1 cellular context compared by ENCODE assay signal in the genomic region with DNA sequence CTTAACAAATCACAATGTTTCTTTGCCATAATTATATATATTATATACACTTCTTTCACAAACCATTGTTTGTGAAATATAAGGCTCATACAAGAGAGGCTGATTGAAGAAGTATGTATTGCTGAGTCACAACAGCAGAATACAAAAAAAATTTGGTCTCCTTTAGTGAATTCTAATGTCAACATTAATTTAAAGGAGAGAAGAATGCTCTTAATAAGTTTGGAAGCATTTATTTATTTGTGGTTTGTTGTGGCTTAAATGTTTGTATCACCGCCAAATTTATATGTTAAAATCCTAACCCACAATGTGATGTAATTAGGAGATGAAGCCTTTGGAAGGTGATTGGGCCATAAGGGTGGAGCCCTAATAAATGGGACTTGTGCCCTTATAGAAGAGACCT.
TF ChIP-seq lines count a peak whose summit lies in the region.

No MANE protein-coding gene starts in this region.

TF ChIP-seq in WTC11, 78 proteins besides CTCF, POLR2A, EP300 and RAD21:
- TF ChIP-seq IRF2 (CRISPR knock-in tag; IDR thresholded peaks at IDR 0.05; ENCODE audit: borderline replicate concordance, low read depth): no peak
- TF ChIP-seq PRRX2 (CRISPR knock-in tag; IDR thresholded peaks at IDR 0.05): no peak
- no peak for TF ChIP-seq USF1 (CRISPR knock-in tag; IDR thresholded peaks at IDR 0.05)
- TF ChIP-seq, protein P1, sequence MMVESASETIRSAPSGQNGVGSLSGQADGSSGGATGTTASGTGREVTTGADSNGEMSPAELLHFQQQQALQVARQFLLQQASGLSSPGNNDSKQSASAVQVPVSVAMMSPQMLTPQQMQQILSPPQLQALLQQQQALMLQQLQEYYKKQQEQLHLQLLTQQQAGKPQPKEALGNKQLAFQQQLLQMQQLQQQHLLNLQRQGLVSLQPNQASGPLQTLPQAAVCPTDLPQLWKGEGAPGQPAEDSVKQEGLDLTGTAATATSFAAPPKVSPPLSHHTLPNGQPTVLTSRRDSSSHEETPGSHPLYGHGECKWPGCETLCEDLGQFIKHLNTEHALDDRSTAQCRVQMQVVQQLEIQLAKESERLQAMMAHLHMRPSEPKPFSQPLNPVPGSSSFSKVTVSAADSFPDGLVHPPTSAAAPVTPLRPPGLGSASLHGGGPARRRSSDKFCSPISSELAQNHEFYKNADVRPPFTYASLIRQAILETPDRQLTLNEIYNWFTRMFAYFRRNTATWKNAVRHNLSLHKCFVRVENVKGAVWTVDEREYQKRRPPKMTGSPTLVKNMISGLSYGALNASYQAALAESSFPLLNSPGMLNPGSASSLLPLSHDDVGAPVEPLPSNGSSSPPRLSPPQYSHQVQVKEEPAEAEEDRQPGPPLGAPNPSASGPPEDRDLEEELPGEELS (CRISPR knock-in tag; IDR thresholded peaks at IDR 0.05): no peak
- no peak for TF ChIP-seq TEAD1 (CRISPR knock-in tag; IDR thresholded peaks at IDR 0.05)
- TF ChIP-seq, protein P2, sequence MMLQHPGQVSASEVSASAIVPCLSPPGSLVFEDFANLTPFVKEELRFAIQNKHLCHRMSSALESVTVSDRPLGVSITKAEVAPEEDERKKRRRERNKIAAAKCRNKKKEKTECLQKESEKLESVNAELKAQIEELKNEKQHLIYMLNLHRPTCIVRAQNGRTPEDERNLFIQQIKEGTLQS (CRISPR knock-in tag; conservative IDR thresholded peaks at IDR 0.05): no peak
- no peak for TF ChIP-seq KAT7 (CRISPR knock-in tag; IDR thresholded peaks at IDR 0.05; ENCODE audit: borderline replicate concordance)
- TF ChIP-seq, protein P3, sequence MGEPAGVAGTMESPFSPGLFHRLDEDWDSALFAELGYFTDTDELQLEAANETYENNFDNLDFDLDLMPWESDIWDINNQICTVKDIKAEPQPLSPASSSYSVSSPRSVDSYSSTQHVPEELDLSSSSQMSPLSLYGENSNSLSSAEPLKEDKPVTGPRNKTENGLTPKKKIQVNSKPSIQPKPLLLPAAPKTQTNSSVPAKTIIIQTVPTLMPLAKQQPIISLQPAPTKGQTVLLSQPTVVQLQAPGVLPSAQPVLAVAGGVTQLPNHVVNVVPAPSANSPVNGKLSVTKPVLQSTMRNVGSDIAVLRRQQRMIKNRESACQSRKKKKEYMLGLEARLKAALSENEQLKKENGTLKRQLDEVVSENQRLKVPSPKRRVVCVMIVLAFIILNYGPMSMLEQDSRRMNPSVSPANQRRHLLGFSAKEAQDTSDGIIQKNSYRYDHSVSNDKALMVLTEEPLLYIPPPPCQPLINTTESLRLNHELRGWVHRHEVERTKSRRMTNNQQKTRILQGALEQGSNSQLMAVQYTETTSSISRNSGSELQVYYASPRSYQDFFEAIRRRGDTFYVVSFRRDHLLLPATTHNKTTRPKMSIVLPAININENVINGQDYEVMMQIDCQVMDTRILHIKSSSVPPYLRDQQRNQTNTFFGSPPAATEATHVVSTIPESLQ (CRISPR knock-in tag; IDR thresholded peaks at IDR 0.05): no peak
- no peak for TF ChIP-seq CREM (CRISPR knock-in tag; IDR thresholded peaks at IDR 0.05)
- no peak for TF ChIP-seq ERG (CRISPR knock-in tag; IDR thresholded peaks at IDR 0.05)
- TF ChIP-seq E2F5 (CRISPR knock-in tag; IDR thresholded peaks at IDR 0.05): no peak
- no peak for TF ChIP-seq ATF1 (CRISPR knock-in tag; IDR thresholded peaks at IDR 0.05)
- no peak for TF ChIP-seq SMAD4 (CRISPR knock-in tag; IDR thresholded peaks at IDR 0.05)
- TF ChIP-seq ATF2 (CRISPR knock-in tag; IDR thresholded peaks at IDR 0.05; ENCODE audit: borderline replicate concordance, low read depth): no peak
- no peak for TF ChIP-seq AFF4 (CRISPR knock-in tag; IDR thresholded peaks at IDR 0.05; ENCODE audit: borderline replicate concordance)
- no peak for TF ChIP-seq TCF7 (CRISPR knock-in tag; IDR thresholded peaks at IDR 0.05; ENCODE audit: low read depth)
- no peak for TF ChIP-seq ZNF532 (CRISPR knock-in tag; IDR thresholded peaks at IDR 0.05; ENCODE audit: borderline replicate concordance)
- no peak for TF ChIP-seq SMAD3 (CRISPR knock-in tag; IDR thresholded peaks at IDR 0.05; ENCODE audit: borderline replicate concordance)
- TF ChIP-seq, protein P4, sequence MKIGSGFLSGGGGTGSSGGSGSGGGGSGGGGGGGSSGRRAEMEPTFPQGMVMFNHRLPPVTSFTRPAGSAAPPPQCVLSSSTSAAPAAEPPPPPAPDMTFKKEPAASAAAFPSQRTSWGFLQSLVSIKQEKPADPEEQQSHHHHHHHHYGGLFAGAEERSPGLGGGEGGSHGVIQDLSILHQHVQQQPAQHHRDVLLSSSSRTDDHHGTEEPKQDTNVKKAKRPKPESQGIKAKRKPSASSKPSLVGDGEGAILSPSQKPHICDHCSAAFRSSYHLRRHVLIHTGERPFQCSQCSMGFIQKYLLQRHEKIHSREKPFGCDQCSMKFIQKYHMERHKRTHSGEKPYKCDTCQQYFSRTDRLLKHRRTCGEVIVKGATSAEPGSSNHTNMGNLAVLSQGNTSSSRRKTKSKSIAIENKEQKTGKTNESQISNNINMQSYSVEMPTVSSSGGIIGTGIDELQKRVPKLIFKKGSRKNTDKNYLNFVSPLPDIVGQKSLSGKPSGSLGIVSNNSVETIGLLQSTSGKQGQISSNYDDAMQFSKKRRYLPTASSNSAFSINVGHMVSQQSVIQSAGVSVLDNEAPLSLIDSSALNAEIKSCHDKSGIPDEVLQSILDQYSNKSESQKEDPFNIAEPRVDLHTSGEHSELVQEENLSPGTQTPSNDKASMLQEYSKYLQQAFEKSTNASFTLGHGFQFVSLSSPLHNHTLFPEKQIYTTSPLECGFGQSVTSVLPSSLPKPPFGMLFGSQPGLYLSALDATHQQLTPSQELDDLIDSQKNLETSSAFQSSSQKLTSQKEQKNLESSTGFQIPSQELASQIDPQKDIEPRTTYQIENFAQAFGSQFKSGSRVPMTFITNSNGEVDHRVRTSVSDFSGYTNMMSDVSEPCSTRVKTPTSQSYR (CRISPR knock-in tag; IDR thresholded peaks at IDR 0.05): no peak
- no peak for TF ChIP-seq ZNF232 (CRISPR knock-in tag; IDR thresholded peaks at IDR 0.05)
TF ChIP-seq in WTC11: peak in this region for 0.
